23 cellular contexts compared by ENCODE assay signal in the genomic region with DNA sequence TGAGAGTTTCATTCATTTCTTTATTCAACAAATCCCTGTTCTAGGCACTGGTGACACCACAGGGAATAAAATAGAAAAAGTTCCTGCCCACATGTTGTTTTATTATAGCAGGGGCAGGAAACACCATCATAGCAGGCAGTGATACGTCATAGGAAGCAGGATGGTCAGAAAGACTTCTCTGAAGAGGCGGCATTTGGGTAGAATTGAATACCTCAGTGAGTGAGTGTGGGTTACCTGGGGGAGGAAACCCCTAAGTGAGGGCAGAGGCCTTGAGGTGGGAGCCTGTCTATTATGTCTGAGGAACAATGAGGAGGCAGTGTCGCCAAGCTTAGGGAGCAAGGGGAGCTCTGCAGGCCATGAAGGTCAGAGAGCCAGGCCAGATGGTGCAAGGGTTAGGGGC.
"Had no signal": no experiment of that assay in that cellular context is flagged by ENCODE, and none has a peak within 500 bp of the region (broad histone marks: within the 10 kb centered on the region; RNA-seq: fewer than 3 reads in every experiment).

No MANE protein-coding gene starts in this region.

- ATAC-seq: activated CD4-positive, CD25-positive, alpha-beta regulatory T cell treated with anti-CD3 and anti-CD28 coated beads, Interleukin-2, amount 50 U/mL, for 24 hours; activated CD8-positive, alpha-beta memory T cell treated with anti-CD3 and anti-CD28 coated beads, Interleukin-2, amount 10 ng/mL, durations not matched to agents 7 days and 5 days; activated CD8-positive, alpha-beta T cell treated with anti-CD3 and anti-CD28 coated beads for 36 hours; left lung; pancreas; psoas muscle; stimulated activated naive CD8-positive, alpha-beta T cell treated with anti-CD3 and anti-CD28 coated beads, Interleukin-15, amount 100 ng/mL, for 72 hours had no signal

- H2AFZ ChIP-seq: hepatocyte had no signal

- DNase-seq: activated CD4-positive, alpha-beta T cell treated with anti-CD3 and anti-CD28 coated beads, Interleukin-2, amount 10 ng/mL, durations not matched to agents 24 days and 14 days; activated CD8-positive, alpha-beta memory T cell treated with anti-CD3 and anti-CD28 coated beads, Interleukin-2, amount 10 ng/mL, durations not matched to agents 7 days and 5 days; activated CD8-positive, alpha-beta T cell treated with anti-CD3 and anti-CD28 coated beads for 36 hours; activated gamma-delta T cell treated with Interleukin-2 at 50 U/mL for 16 hours; adrenal gland; cortex of kidney; erythroblast; immature natural killer cell; left lung; naive thymus-derived CD8-positive, alpha-beta T cell; pancreas; psoas muscle; stimulated activated CD4-positive, alpha-beta T cell treated with anti-CD3 and anti-CD28 coated beads, Interleukin-12 subunit alpha, Interleukin-12 subunit beta, amount 100 ng/mL, for 4 hours; stimulated activated naive CD8-positive, alpha-beta T cell treated with anti-CD3 and anti-CD28 coated beads, Interleukin-15, amount 100 ng/mL, for 72 hours; tibial artery had no signal

- H3K36me3 ChIP-seq: adrenal gland, ascending aorta, breast epithelium, left lung, pancreas, right atrium auricular region, tibial artery had no signal

- H3K4me1 ChIP-seq: adrenal gland, ascending aorta, breast epithelium, left lung, pancreas, psoas muscle, right atrium auricular region, tibial artery had no signal

- H3K4me3 ChIP-seq: adrenal gland, ascending aorta, breast epithelium, hepatocyte, left lung, lung, pancreas, psoas muscle, right atrium auricular region, tibial artery had no signal

- H3K79me2 ChIP-seq: hepatocyte had no signal

- H3K27me3 ChIP-seq: adrenal gland, ascending aorta, breast epithelium, foreskin keratinocyte, hepatocyte, left lung, pancreas, right atrium auricular region, tibial artery had no signal

- H3K4me2 ChIP-seq: hepatocyte had no signal

- H3K9me3 ChIP-seq: pancreas had no signal

- H3K27ac ChIP-seq: adrenal gland, ascending aorta, foreskin keratinocyte, hepatocyte, left lung, pancreas, psoas muscle, right atrium auricular region, tibial artery, VCaP had no signal
